In genomic region chr11:34214961-34215805, GRCh38 we compare ENCODE assay signal across 9 cellular contexts.
DNase-seq lines count a peak whose midpoint lies in the region; ATAC-seq, FAIRE-seq and TF ChIP-seq lines count a peak whose summit lies in the region.
"Had no signal": no experiment of that assay in that cellular context is flagged by ENCODE, and none has a peak within 500 bp of the region (broad histone marks: within the 10 kb centered on the region; RNA-seq: fewer than 3 reads in every experiment).

No MANE protein-coding gene starts in this region.

- H2AFZ ChIP-seq in keratinocyte (ENCODE audit: control insufficient read depth, low read length), result no peak overlapping the region

- H3K9me3 ChIP-seq in keratinocyte (ENCODE audit: control insufficient read depth, low read depth, low read length) (no peaks in the 10 kb centered on the region), HAP-1 (no peaks in the 10 kb centered on the region)

- peak overlapping the region; percentile 22 for H3K9ac ChIP-seq in keratinocyte (ENCODE audit: control insufficient read depth, extremely low read depth, insufficient read depth, low read length)

- peak overlapping the region; percentile 46 for H3K27ac ChIP-seq in keratinocyte (ENCODE audit: control insufficient read depth, insufficient read depth, low read length)
- H3K27ac ChIP-seq: 22Rv1 had no signal

- H3K27ac Mint-ChIP-seq in activated CD8-positive, alpha-beta T cell treated with anti-CD3 and anti-CD28 coated beads for 36 hours, result peak overlapping the region; percentile 88
- H3K27ac Mint-ChIP-seq in stimulated activated naive CD8-positive, alpha-beta T cell treated with anti-CD3 and anti-CD28 coated beads, Interleukin-15, amount 100 ng/mL, for 72 hours, result peak overlapping the region in 1 of 2 donors; percentile 77

- peaks cover 3% of the 10 kb centered on the region for H3K27me3 Mint-ChIP-seq in activated CD8-positive, alpha-beta T cell treated with anti-CD3 and anti-CD28 coated beads for 36 hours
- peaks cover 8% of the 10 kb centered on the region for H3K27me3 Mint-ChIP-seq in stimulated activated naive CD8-positive, alpha-beta T cell treated with anti-CD3 and anti-CD28 coated beads, Interleukin-15, amount 100 ng/mL, for 72 hours

- intact Hi-C loops in activated CD8-positive, alpha-beta T cell treated with anti-CD3 and anti-CD28 coated beads for 36 hours (cut with micrococcal nuclease), result loop anchor here (5.0 kb wide), 1 partner anchor 32 kb away; no protein-coding TSS in a partner anchor
- intact Hi-C loops in head of caudate nucleus (cut with DNase I), result no loop called here

- no peak overlapping the region for H3K4me3 Mint-ChIP-seq in activated CD8-positive, alpha-beta T cell treated with anti-CD3 and anti-CD28 coated beads for 36 hours
- peak overlapping the region; percentile 36 to 57 for H3K4me3 Mint-ChIP-seq in stimulated activated naive CD8-positive, alpha-beta T cell treated with anti-CD3 and anti-CD28 coated beads, Interleukin-15, amount 100 ng/mL, for 72 hours

- H3K9me1 ChIP-seq in keratinocyte (ENCODE audit: control insufficient read depth, extremely low read depth, insufficient read depth, low read length), result no peaks in the 10 kb centered on the region

- no peak for TF ChIP-seq CTCF in activated CD8-positive, alpha-beta T cell treated with anti-CD3 and anti-CD28 coated beads for 36 hours (IDR thresholded peaks at IDR 0.05)
- TF ChIP-seq CTCF in keratinocyte (optimal IDR thresholded peaks at IDR 0.05 in 1 of 3, IDR thresholded peaks at IDR 0.05 in 1 of 3, conservative IDR thresholded peaks at IDR 0.05 in 1 of 3; ENCODE audit: extremely low read depth in 1 of 3, insufficient read depth in 2 of 3, low read length in 3 of 3), result no peak

- no peaks in the 10 kb centered on the region for H3K79me2 ChIP-seq in keratinocyte (ENCODE audit: control insufficient read depth, insufficient read depth, low read length)

- peaks cover 9% of the 10 kb centered on the region for H3K4me1 ChIP-seq in keratinocyte (ENCODE audit: control insufficient read depth, extremely low read depth, insufficient read depth, low read length)
- no peaks in the 10 kb centered on the region for H3K4me1 ChIP-seq in HAP-1

- POLR2A ChIA-PET in activated CD8-positive, alpha-beta T cell treated with anti-CD3 and anti-CD28 coated beads for 36 hours (lab: Charles Lee), result interaction anchor here (0.9 to 1.4 kb wide), 5 partner anchors 9 to 142 kb away, joined by 3 to 4 read pairs (median 3); partner anchors contain the start of gene ABTB2

- no peaks in the 10 kb centered on the region for H3K9me3 Mint-ChIP-seq in activated CD8-positive, alpha-beta T cell treated with anti-CD3 and anti-CD28 coated beads for 36 hours
- H3K9me3 Mint-ChIP-seq in stimulated activated naive CD8-positive, alpha-beta T cell treated with anti-CD3 and anti-CD28 coated beads, Interleukin-15, amount 100 ng/mL, for 72 hours, result no peaks in the 10 kb centered on the region

- CTCF ChIA-PET in activated CD8-positive, alpha-beta T cell treated with anti-CD3 and anti-CD28 coated beads for 36 hours (lab: Charles Lee), result interaction anchor here (0.6 to 1.8 kb wide), 6 partner anchors 10 to 671 kb away, joined by 3 to 6 read pairs (median 4); no protein-coding TSS in a partner anchor

- H3K36me3 Mint-ChIP-seq in activated CD8-positive, alpha-beta T cell treated with anti-CD3 and anti-CD28 coated beads for 36 hours (ENCODE audit: low read depth), result no peaks in the 10 kb centered on the region

- H3K27me3 ChIP-seq in keratinocyte (ENCODE audit: control insufficient read depth, extremely low read depth, insufficient read depth, low read length), result no peaks in the 10 kb centered on the region
- no peaks in the 10 kb centered on the region for H3K27me3 ChIP-seq in HAP-1 (ENCODE audit: low read depth)

- H3K4me3 ChIP-seq in keratinocyte (ENCODE audit: control insufficient read depth in 2 of 3, extremely low read depth in 1 of 3, insufficient read depth in 2 of 3, low read depth in 1 of 3, low read length in 3 of 3) (no peak overlapping the region), HAP-1 (no peak overlapping the region)

- peak; percentile 69 for DNase-seq in NK-92 treated with Interleukin-12 subunit alpha and Interleukin-12 subunit beta, amount 100 ng/mL, for 24 hours (lab: John Stamatoyannopoulos, UW)
- DNase-seq in NK-92 (lab: John Stamatoyannopoulos, UW; ENCODE audit: unreplicated experiment), result no peak
- DNase-seq in activated CD8-positive, alpha-beta T cell treated with anti-CD3 and anti-CD28 coated beads for 36 hours, result peak; percentile 95
- DNase-seq in keratinocyte (ENCODE audit: low read depth, low spot score), result peak; percentile 82
- DNase-seq in stimulated activated naive CD8-positive, alpha-beta T cell treated with anti-CD3 and anti-CD28 coated beads, Interleukin-15, amount 100 ng/mL, for 72 hours, result peak; percentile 70 to 86
- no peak for DNase-seq in NCI-H1105 (lab: John Stamatoyannopoulos, UW)
- no peak for DNase-seq in HAP-1 (ENCODE audit: low spot score in 2 of 2)
- DNase-seq in head of caudate nucleus, result no peak

- in situ Hi-C loops in HAP-1 (cut with MboI; ENCODE audit: low sequenced_read_pairs), result no loop called here

- H3K4me2 ChIP-seq in keratinocyte (ENCODE audit: control insufficient read depth, extremely low read depth, insufficient read depth, low read depth, low read length), result peak overlapping the region; percentile 31

- peaks cover 30% of the 10 kb centered on the region for H3K4me1 Mint-ChIP-seq in activated CD8-positive, alpha-beta T cell treated with anti-CD3 and anti-CD28 coated beads for 36 hours (ENCODE audit: low read depth)
- H3K4me1 Mint-ChIP-seq in stimulated activated naive CD8-positive, alpha-beta T cell treated with anti-CD3 and anti-CD28 coated beads, Interleukin-15, amount 100 ng/mL, for 72 hours, result peaks cover 20% of the 10 kb centered on the region

- dilution Hi-C loops in keratinocyte (cut with MboI; ENCODE audit: extremely low pct_ligation_motif_present, low sequenced_read_pairs), result no loop called here

- peak; percentile 83 for FAIRE-seq in keratinocyte (lab: Jason Lieb, UNC)

- H3K36me3 ChIP-seq in keratinocyte (ENCODE audit: control insufficient read depth in 2 of 2, extremely low read depth in 1 of 2, insufficient read depth in 2 of 2, low read length in 2 of 2), result no peaks in the 10 kb centered on the region
- no peaks in the 10 kb centered on the region for H3K36me3 ChIP-seq in HAP-1 (replicated peaks)

- ATAC-seq in activated CD8-positive, alpha-beta T cell treated with anti-CD3 and anti-CD28 coated beads for 36 hours, result peak; percentile 99
- ATAC-seq in stimulated activated naive CD8-positive, alpha-beta T cell treated with anti-CD3 and anti-CD28 coated beads, Interleukin-15, amount 100 ng/mL, for 72 hours, result peak; percentile 100

- H4K20me1 ChIP-seq in keratinocyte (ENCODE audit: control insufficient read depth, extremely low read depth, insufficient read depth, low read length), result no peaks in the 10 kb centered on the region

Comparison
In these comparisons a context has a peak if more than half of its experiments do, and no peak if none do; other contexts are left out.
1. DNase-seq: peak in NK-92 treated with Interleukin-12 subunit alpha and Interleukin-12 subunit beta, amount 100 ng/mL, for 24 hours (single experiment), activated CD8-positive, alpha-beta T cell treated with anti-CD3 and anti-CD28 coated beads for 36 hours (single experiment), keratinocyte (single experiment) and stimulated activated naive CD8-positive, alpha-beta T cell treated with anti-CD3 and anti-CD28 coated beads, Interleukin-15, amount 100 ng/mL, for 72 hours (2 of 2); none in NK-92 (single experiment), NCI-H1105 (single experiment), HAP-1 (0 of 2) and head of caudate nucleus (0 of 42).